Comparison of ENCODE assay signal across 8 cellular contexts in genomic region chr3:44104668-44105321, GRCh38.
DNase-seq lines count a peak whose midpoint lies in the region; ATAC-seq and TF ChIP-seq lines count a peak whose summit lies in the region.

No MANE protein-coding gene starts in this region.

- no peaks in the 10 kb centered on the region for H3K27me3 ChIP-seq in lung (ENCODE audit: control insufficient read depth, insufficient read depth)
- peaks cover under 1% of the 10 kb centered on the region for H3K27me3 ChIP-seq in right cardiac atrium (ENCODE audit: control insufficient read depth, insufficient read depth)

- H3K27ac ChIP-seq in lung (ENCODE audit: low read depth in 1 of 2, low read length in 1 of 2) (no peak overlapping the region), right cardiac atrium (ENCODE audit: low read length) (no peak overlapping the region)

- no peak for TF ChIP-seq CTCF in lung (IDR thresholded peaks at IDR 0.05; ENCODE audit: control extremely low read depth, extremely low read depth)

- WGBS in lung, 2 donors = 57 to 70% methylated on average over 4 of the region's 4 CpGs
- WGBS in right cardiac atrium = 65% methylated on average over 4 of the region's 4 CpGs

- intact Hi-C loops in right cardiac atrium (cut with DNase I) = no loop called here

- H3K9me3 ChIP-seq in lung (ENCODE audit: control insufficient read depth in 2 of 2, insufficient read depth in 1 of 2, low read length in 1 of 2) = peaks cover 0 to 4% of the 10 kb centered on the region in 2 donors
- no peaks in the 10 kb centered on the region for H3K9me3 ChIP-seq in right cardiac atrium (ENCODE audit: control insufficient read depth, low read length)

- DNase-seq in DMS53 (lab: John Stamatoyannopoulos, UW) (peak; percentile 63), lung (ENCODE audit: low spot score) (no peak), right cardiac atrium (no peak), DMS114 treated with DMSO at 0.1 percent for 48 hours (lab: John Stamatoyannopoulos, UW; ENCODE audit: unreplicated experiment) (no peak), NCI-H2029 treated with DMSO at 0.1 percent for 48 hours (lab: John Stamatoyannopoulos, UW) (no peak)
- DNase-seq in activated CD8-positive, alpha-beta memory T cell treated with anti-CD3 and anti-CD28 coated beads, Interleukin-2, amount 50 U/mL, for 48 hours = peak; percentile 60

- no peaks in the 10 kb centered on the region for H3K4me1 ChIP-seq in lung (ENCODE audit: control insufficient read depth in 2 of 2, insufficient read depth in 2 of 2, low read length in 2 of 2)
- H3K4me1 ChIP-seq in right cardiac atrium (ENCODE audit: control insufficient read depth, insufficient read depth, low read length) = no peaks in the 10 kb centered on the region

- H3K36me3 ChIP-seq in lung (ENCODE audit: control insufficient read depth in 2 of 2, insufficient read depth in 2 of 2, low read length in 2 of 2) = no peaks in the 10 kb centered on the region

- ATAC-seq in GM21390 (IDR thresholded peaks at IDR 0.05; ENCODE audit: unreplicated experiment) (peak; percentile 99), HG03558 (IDR thresholded peaks at IDR 0.05; ENCODE audit: extremely low read depth, unreplicated experiment) (peak; percentile 86), lung (ENCODE audit: insufficient read depth, low FRiP score) (peak; percentile 78), right cardiac atrium (no peak)

- no peak overlapping the region for H3K4me3 ChIP-seq in lung
- H3K4me3 ChIP-seq in right cardiac atrium (ENCODE audit: low read length) = no peak overlapping the region

Comparison
In these comparisons a context has a peak if more than half of its experiments do, and no peak if none do; other contexts are left out.
1. DNase-seq: peak in DMS53 (single experiment) and activated CD8-positive, alpha-beta memory T cell treated with anti-CD3 and anti-CD28 coated beads, Interleukin-2, amount 50 U/mL, for 48 hours (single experiment); none in lung (single experiment), right cardiac atrium (0 of 3), DMS114 treated with DMSO at 0.1 percent for 48 hours (single experiment) and NCI-H2029 treated with DMSO at 0.1 percent for 48 hours (single experiment).
2. ATAC-seq: peak in GM21390 (single experiment), HG03558 (single experiment) and lung (single experiment); none in right cardiac atrium (0 of 2).